Comparison of ENCODE assay signal across 12 cellular contexts in genomic region chr10:598415-599170, GRCh38.
DNase-seq lines count a peak whose midpoint lies in the region; ATAC-seq and TF ChIP-seq lines count a peak whose summit lies in the region.
"Had no signal": no experiment of that assay in that cellular context is flagged by ENCODE, and none has a peak within 500 bp of the region (broad histone marks: within the 10 kb centered on the region; RNA-seq: fewer than 3 reads in every experiment).

No MANE protein-coding gene starts in this region.

- no peaks in the 10 kb centered on the region for H3K27me3 ChIP-seq in transverse colon
- H3K27me3 ChIP-seq in breast epithelium, result no peaks in the 10 kb centered on the region
- H3K27me3 ChIP-seq: body of pancreas, pancreas had no signal

- H3K4me1 ChIP-seq in transverse colon (peaks cover 6 to 22% (median 15%) of the 10 kb centered on the region in 4 donors), breast epithelium (peaks cover 0 to 4% of the 10 kb centered on the region in 2 donors)

- WGBS in transverse colon (ENCODE audit: low coverage in 1 of 2), 2 donors, result 66 to 84% methylated on average over 8 to 17 of the region's 17 CpGs

- DNase-seq in HFFc6, result peak; percentile 97
- peak; percentile 92 for DNase-seq in amniotic stem cell (lab: John Stamatoyannopoulos, UW)
- DNase-seq in islet precursor cell, result peak; percentile 94
- DNase-seq in transverse colon, result no peak
- DNase-seq in breast epithelium (ENCODE audit: low spot score in 2 of 2), result no peak
- no peak for DNase-seq in GOT3 (lab: John Stamatoyannopoulos, UW)
- DNase-seq: activated CD4-positive, alpha-beta memory T cell treated with anti-CD3 and anti-CD28 coated beads, Interleukin-2, amount 10 ng/mL, durations not matched to agents 7 days and 5 days; body of pancreas; NCI-H1694 had no signal

- H3K27ac Mint-ChIP-seq in HFFc6, result peak overlapping the region; percentile 99
- H3K27ac Mint-ChIP-seq: activated CD4-positive, alpha-beta memory T cell treated with anti-CD3 and anti-CD28 coated beads, Interleukin-2, amount 10 ng/mL, durations not matched to agents 7 days and 5 days had no signal

- H3K9me3 Mint-ChIP-seq in HFFc6, result no peaks in the 10 kb centered on the region
- H3K9me3 Mint-ChIP-seq: activated CD4-positive, alpha-beta memory T cell treated with anti-CD3 and anti-CD28 coated beads, Interleukin-2, amount 10 ng/mL, durations not matched to agents 7 days and 5 days had no signal

- no peaks in the 10 kb centered on the region for H3K36me3 Mint-ChIP-seq in HFFc6 (ENCODE audit: low read depth)

- H3K36me3 ChIP-seq in transverse colon, result no peaks in the 10 kb centered on the region
- H3K36me3 ChIP-seq in breast epithelium, result no peaks in the 10 kb centered on the region
- H3K36me3 ChIP-seq: pancreas had no signal

- H3K4me3 Mint-ChIP-seq in HFFc6, result peak overlapping the region; percentile 84
- H3K4me3 Mint-ChIP-seq: activated CD4-positive, alpha-beta memory T cell treated with anti-CD3 and anti-CD28 coated beads, Interleukin-2, amount 10 ng/mL, durations not matched to agents 7 days and 5 days had no signal

- H3K4me1 Mint-ChIP-seq in HFFc6 (ENCODE audit: low read depth), result peaks cover 69% of the 10 kb centered on the region
- H3K4me1 Mint-ChIP-seq: activated CD4-positive, alpha-beta memory T cell treated with anti-CD3 and anti-CD28 coated beads, Interleukin-2, amount 10 ng/mL, durations not matched to agents 7 days and 5 days had no signal

- intact Hi-C loops in transverse colon (cut with DNase I; ENCODE audit: low total_unique reads) (no loop called here), breast epithelium (cut with DNase I; ENCODE audit: low total_unique reads) (no loop called here)

- no peak for TF ChIP-seq EP300 in transverse colon (IDR thresholded peaks at IDR 0.05; ENCODE audit: low read depth)

- H3K9me3 ChIP-seq in transverse colon (no peaks in the 10 kb centered on the region), breast epithelium (no peaks in the 10 kb centered on the region)
- H3K9me3 ChIP-seq: body of pancreas, pancreas had no signal

- ATAC-seq in GM18517 (IDR thresholded peaks at IDR 0.05; ENCODE audit: unreplicated experiment) (no peak), GM21423 (IDR thresholded peaks at IDR 0.05; ENCODE audit: unreplicated experiment) (no peak)
- ATAC-seq: body of pancreas, pancreas had no signal

- TF ChIP-seq POLR2A in transverse colon (IDR thresholded peaks at IDR 0.05), result no peak
- TF ChIP-seq POLR2A in breast epithelium (IDR thresholded peaks at IDR 0.05), result no peak

- in situ Hi-C loops in transverse colon (cut with MboI; ENCODE audit: low pct_ligation_motif_present in 1 of 4, low pct_unique_long_range_greater_than_20kb in 1 of 4, low sequenced_read_pairs in 3 of 4), result no loop called here

- H3K27me3 Mint-ChIP-seq in HFFc6 (ENCODE audit: insufficient read depth), result peaks cover 3% of the 10 kb centered on the region; the same call in 1 of the 2 replicates
- H3K27me3 Mint-ChIP-seq: activated CD4-positive, alpha-beta memory T cell treated with anti-CD3 and anti-CD28 coated beads, Interleukin-2, amount 10 ng/mL, durations not matched to agents 7 days and 5 days had no signal

- TF ChIP-seq CTCF in HFFc6 (IDR thresholded peaks at IDR 0.05), result no peak
- no peak for TF ChIP-seq CTCF in transverse colon (IDR thresholded peaks at IDR 0.05)
- TF ChIP-seq CTCF in breast epithelium (IDR thresholded peaks at IDR 0.05), result no peak

- H3K4me3 ChIP-seq in transverse colon (no peak overlapping the region), breast epithelium (no peak overlapping the region)
- H3K4me3 ChIP-seq: body of pancreas, pancreas had no signal

- peak overlapping the region; percentile 30 to 63 (median 58) for H3K27ac ChIP-seq in transverse colon
- H3K27ac ChIP-seq in breast epithelium, result peak overlapping the region in 1 of 2 donors; percentile 48
- H3K27ac ChIP-seq: body of pancreas, pancreas had no signal

Comparison
In these comparisons a context has a peak if more than half of its experiments do, and no peak if none do; other contexts are left out.
1. DNase-seq: peak in HFFc6 (single experiment), amniotic stem cell (single experiment) and islet precursor cell (single experiment); none in transverse colon (single experiment), breast epithelium (0 of 2) and GOT3 (single experiment).